ENCODE assay signal across 15 cellular contexts in the genomic region with DNA sequence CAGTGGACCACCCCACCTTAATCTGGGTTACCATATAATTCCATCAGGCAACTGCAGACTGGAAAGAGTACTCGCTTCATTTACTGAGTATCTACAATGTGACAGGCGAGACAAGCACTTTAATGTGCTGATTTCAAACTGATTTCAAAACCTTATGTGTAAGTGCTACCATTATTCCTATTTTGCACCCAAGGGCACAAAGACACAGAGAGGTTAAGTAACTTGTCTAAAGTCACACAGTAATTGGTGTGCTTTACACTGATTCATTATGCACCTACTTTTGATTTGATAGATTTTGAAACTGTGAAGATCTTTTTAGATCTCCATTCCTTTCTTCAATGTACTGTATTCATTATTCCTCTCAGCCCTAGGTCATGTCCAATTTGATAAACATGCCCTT.
A peak's percentile ranks its signal among the peaks of the same experiment; 100 is the strongest.
DNase-seq lines count a peak whose midpoint lies in the region; ATAC-seq and TF ChIP-seq lines count a peak whose summit lies in the region.
"Had no signal": no experiment of that assay in that cellular context is flagged by ENCODE, and none has a peak within 500 bp of the region (broad histone marks: within the 10 kb centered on the region; RNA-seq: fewer than 3 reads in every experiment).

No MANE protein-coding gene starts in this region.

- no peak overlapping the region for H3K9ac ChIP-seq in OCI-LY3 (ENCODE audit: low read length)
- H3K9ac ChIP-seq in liver (ENCODE audit: low read depth in 1 of 2, low read length in 2 of 2) = no peak overlapping the region
- H3K9ac ChIP-seq: SK-N-SH had no signal

- TF ChIP-seq CTCF in OCI-LY3 (IDR thresholded peaks at IDR 0.05; ENCODE audit: low read depth, low read length) = no peak
- no peak for TF ChIP-seq CTCF in liver (IDR thresholded peaks at IDR 0.05; ENCODE audit: low read depth, low read length, missing input control)
- no peak for TF ChIP-seq CTCF in type B pancreatic cell (conservative IDR thresholded peaks at IDR 0.05)
- TF ChIP-seq CTCF in right atrium auricular region (IDR thresholded peaks at IDR 0.05) = no peak

- no peaks in the 10 kb centered on the region for H3K9me3 ChIP-seq in OCI-LY3 (ENCODE audit: insufficient read depth, low read length)
- no peaks in the 10 kb centered on the region for H3K9me3 ChIP-seq in liver (ENCODE audit: control insufficient read depth in 4 of 4, low read length in 3 of 4)
- H3K9me3 ChIP-seq in right atrium auricular region = no peaks in the 10 kb centered on the region
- H3K9me3 ChIP-seq: Peyer's patch, SK-N-SH had no signal

- H3K27ac Mint-ChIP-seq in stimulated activated naive CD8-positive, alpha-beta T cell treated with anti-CD3 and anti-CD28 coated beads, Interleukin-15, Interleukin-2, amounts not matched to agents 100 ng/mL and 50 ng/mL, for 24 hours = peak overlapping the region; percentile 66
- no peak overlapping the region for H3K27ac Mint-ChIP-seq in stimulated activated naive CD8-positive, alpha-beta T cell treated with anti-CD3 and anti-CD28 coated beads, Interleukin-15, amount 100 ng/mL, for 72 hours
- H3K27ac Mint-ChIP-seq in type B pancreatic cell = peak overlapping the region; percentile 21

- H4K20me1 ChIP-seq in OCI-LY3 (ENCODE audit: insufficient read depth, low read length) = peaks cover 21% of the 10 kb centered on the region

- H3K27me3 ChIP-seq in OCI-LY3 (ENCODE audit: low read depth, low read length) = peaks cover 83% of the 10 kb centered on the region
- H3K27me3 ChIP-seq in liver (ENCODE audit: control insufficient read depth in 4 of 4, insufficient read depth in 4 of 4, low read length in 3 of 4) = no peaks in the 10 kb centered on the region
- no peaks in the 10 kb centered on the region for H3K27me3 ChIP-seq in right atrium auricular region
- H3K27me3 ChIP-seq: Peyer's patch had no signal

- H3K9me3 Mint-ChIP-seq in stimulated activated naive CD8-positive, alpha-beta T cell treated with anti-CD3 and anti-CD28 coated beads, Interleukin-15, Interleukin-2, amounts not matched to agents 100 ng/mL and 50 ng/mL, for 24 hours = no peaks in the 10 kb centered on the region
- no peaks in the 10 kb centered on the region for H3K9me3 Mint-ChIP-seq in stimulated activated naive CD8-positive, alpha-beta T cell treated with anti-CD3 and anti-CD28 coated beads, Interleukin-15, amount 100 ng/mL, for 72 hours
- peaks cover 3% of the 10 kb centered on the region for H3K9me3 Mint-ChIP-seq in type B pancreatic cell

- TF ChIP-seq RAD21 in liver (IDR thresholded peaks at IDR 0.05) = no peak

- H3K4me3 ChIP-seq in OCI-LY3 (ENCODE audit: low read length) = no peak overlapping the region
- H3K4me3 ChIP-seq in liver (ENCODE audit: low read depth in 1 of 3, low read length in 3 of 3) = no peak overlapping the region
- no peak overlapping the region for H3K4me3 ChIP-seq in right atrium auricular region
- H3K4me3 ChIP-seq: Peyer's patch had no signal

- peaks cover 14% of the 10 kb centered on the region for H3K27me3 Mint-ChIP-seq in stimulated activated naive CD8-positive, alpha-beta T cell treated with anti-CD3 and anti-CD28 coated beads, Interleukin-15, Interleukin-2, amounts not matched to agents 100 ng/mL and 50 ng/mL, for 24 hours
- no peaks in the 10 kb centered on the region for H3K27me3 Mint-ChIP-seq in stimulated activated naive CD8-positive, alpha-beta T cell treated with anti-CD3 and anti-CD28 coated beads, Interleukin-15, amount 100 ng/mL, for 72 hours
- no peaks in the 10 kb centered on the region for H3K27me3 Mint-ChIP-seq in type B pancreatic cell

- no peaks in the 10 kb centered on the region for H3K36me3 ChIP-seq in OCI-LY3 (replicated peaks; ENCODE audit: low read depth, low read length)
- no peaks in the 10 kb centered on the region for H3K36me3 ChIP-seq in liver (ENCODE audit: control insufficient read depth in 4 of 4, insufficient read depth in 3 of 4, low read depth in 1 of 4, low read length in 3 of 4)
- H3K36me3 ChIP-seq in right atrium auricular region = no peaks in the 10 kb centered on the region
- H3K36me3 ChIP-seq: Peyer's patch had no signal

- DNase-seq in stimulated activated naive CD8-positive, alpha-beta T cell treated with anti-CD3 and anti-CD28 coated beads, Interleukin-15, amount 100 ng/mL, for 72 hours = no peak
- DNase-seq in type B pancreatic cell (ENCODE audit: extremely low spot score, unreplicated experiment) (no peak), right atrium auricular region (ENCODE audit: low spot score) (no peak)
- DNase-seq: DMS 273 treated with DMSO at 0.1 percent for 48 hours, NCI-H146, NCI-H226, NCI-H526 treated with DMSO at 0.1 percent for 48 hours, Peyer's patch, Right ventricle myocardium superior, SK-N-SH had no signal

- H3K4me3 Mint-ChIP-seq in stimulated activated naive CD8-positive, alpha-beta T cell treated with anti-CD3 and anti-CD28 coated beads, Interleukin-15, Interleukin-2, amounts not matched to agents 100 ng/mL and 50 ng/mL, for 24 hours = no peak overlapping the region
- H3K4me3 Mint-ChIP-seq in stimulated activated naive CD8-positive, alpha-beta T cell treated with anti-CD3 and anti-CD28 coated beads, Interleukin-15, amount 100 ng/mL, for 72 hours = no peak overlapping the region
- no peak overlapping the region for H3K4me3 Mint-ChIP-seq in type B pancreatic cell

- no peak overlapping the region for H2AFZ ChIP-seq in OCI-LY3 (ENCODE audit: low read depth, low read length)

- peaks cover 31% of the 10 kb centered on the region for H3K4me1 Mint-ChIP-seq in stimulated activated naive CD8-positive, alpha-beta T cell treated with anti-CD3 and anti-CD28 coated beads, Interleukin-15, Interleukin-2, amounts not matched to agents 100 ng/mL and 50 ng/mL, for 24 hours (ENCODE audit: low read depth)
- H3K4me1 Mint-ChIP-seq in stimulated activated naive CD8-positive, alpha-beta T cell treated with anti-CD3 and anti-CD28 coated beads, Interleukin-15, amount 100 ng/mL, for 72 hours = peaks cover 32% of the 10 kb centered on the region
- H3K4me1 Mint-ChIP-seq in type B pancreatic cell (ENCODE audit: unreplicated experiment) = peaks cover 22% of the 10 kb centered on the region

- no peaks in the 10 kb centered on the region for H3K79me2 ChIP-seq in OCI-LY3 (ENCODE audit: low read length)

- peaks cover 15% of the 10 kb centered on the region for H3K4me1 ChIP-seq in OCI-LY3 (ENCODE audit: low read length)
- H3K4me1 ChIP-seq in liver (ENCODE audit: control insufficient read depth in 4 of 4, insufficient read depth in 4 of 4, low read length in 3 of 4) = peaks cover 0 to 27% (median 7%) of the 10 kb centered on the region in 4 donors
- no peaks in the 10 kb centered on the region for H3K4me1 ChIP-seq in right atrium auricular region
- H3K4me1 ChIP-seq: Peyer's patch had no signal

- no peaks in the 10 kb centered on the region for H3K36me3 Mint-ChIP-seq in stimulated activated naive CD8-positive, alpha-beta T cell treated with anti-CD3 and anti-CD28 coated beads, Interleukin-15, Interleukin-2, amounts not matched to agents 100 ng/mL and 50 ng/mL, for 24 hours (ENCODE audit: low read depth)
- H3K36me3 Mint-ChIP-seq in type B pancreatic cell = peaks cover 3% of the 10 kb centered on the region

- H3K27ac ChIP-seq in OCI-LY3 (ENCODE audit: low read length) (no peak overlapping the region), liver (ENCODE audit: low read depth in 1 of 2, low read length in 2 of 2) (no peak overlapping the region), right atrium auricular region (no peak overlapping the region)
- H3K27ac ChIP-seq: Peyer's patch had no signal

- 72% methylated on average over 2 of the region's 2 CpGs for whole genome bisulfite sequencing in liver

- peak overlapping the region; percentile 60 for H3K4me2 ChIP-seq in OCI-LY3 (ENCODE audit: low read length)
- H3K4me2 ChIP-seq: SK-N-SH had no signal

- no peak for ATAC-seq in stimulated activated naive CD8-positive, alpha-beta T cell treated with anti-CD3 and anti-CD28 coated beads, Interleukin-15, amount 100 ng/mL, for 72 hours
- ATAC-seq in SK-N-SH treated with all-trans-retinoic acid at 6 μM for 48 hours (no peak), HG02885 (IDR thresholded peaks at IDR 0.05; ENCODE audit: poor library complexity, unreplicated experiment) (no peak)

TF ChIP-seq in liver, 16 proteins besides CTCF, POLR2A, EP300 and RAD21:
- TF ChIP-seq HNF4G (IDR thresholded peaks at IDR 0.05) (no peak), TAF1 (conservative IDR thresholded peaks at IDR 0.05) (peak; percentile 18)
TF ChIP-seq in liver: peak in this region for 1.

TF ChIP-seq in SK-N-SH treated with all-trans-retinoic acid at 6 μM for 48 hours, 23 proteins besides CTCF, POLR2A, EP300 and RAD21 (continues in another document):
- no peak for TF ChIP-seq ARNTL (CRISPR knock-in tag; IDR thresholded peaks at IDR 0.05; ENCODE audit: borderline replicate concordance, low read depth)
- no peak for TF ChIP-seq ISL1 (CRISPR knock-in tag; IDR thresholded peaks at IDR 0.05)
- TF ChIP-seq TCF4 (CRISPR knock-in tag; IDR thresholded peaks at IDR 0.05; ENCODE audit: borderline replicate concordance) = no peak
- no peak for TF ChIP-seq GLIS3 (CRISPR knock-in tag; IDR thresholded peaks at IDR 0.05)
- TF ChIP-seq, protein P1, sequence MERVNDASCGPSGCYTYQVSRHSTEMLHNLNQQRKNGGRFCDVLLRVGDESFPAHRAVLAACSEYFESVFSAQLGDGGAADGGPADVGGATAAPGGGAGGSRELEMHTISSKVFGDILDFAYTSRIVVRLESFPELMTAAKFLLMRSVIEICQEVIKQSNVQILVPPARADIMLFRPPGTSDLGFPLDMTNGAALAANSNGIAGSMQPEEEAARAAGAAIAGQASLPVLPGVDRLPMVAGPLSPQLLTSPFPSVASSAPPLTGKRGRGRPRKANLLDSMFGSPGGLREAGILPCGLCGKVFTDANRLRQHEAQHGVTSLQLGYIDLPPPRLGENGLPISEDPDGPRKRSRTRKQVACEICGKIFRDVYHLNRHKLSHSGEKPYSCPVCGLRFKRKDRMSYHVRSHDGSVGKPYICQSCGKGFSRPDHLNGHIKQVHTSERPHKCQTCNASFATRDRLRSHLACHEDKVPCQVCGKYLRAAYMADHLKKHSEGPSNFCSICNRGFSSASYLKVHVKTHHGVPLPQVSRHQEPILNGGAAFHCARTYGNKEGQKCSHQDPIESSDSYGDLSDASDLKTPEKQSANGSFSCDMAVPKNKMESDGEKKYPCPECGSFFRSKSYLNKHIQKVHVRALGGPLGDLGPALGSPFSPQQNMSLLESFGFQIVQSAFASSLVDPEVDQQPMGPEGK (CRISPR knock-in tag; IDR thresholded peaks at IDR 0.05; ENCODE audit: borderline replicate concordance) = no peak
- TF ChIP-seq, protein P2, sequence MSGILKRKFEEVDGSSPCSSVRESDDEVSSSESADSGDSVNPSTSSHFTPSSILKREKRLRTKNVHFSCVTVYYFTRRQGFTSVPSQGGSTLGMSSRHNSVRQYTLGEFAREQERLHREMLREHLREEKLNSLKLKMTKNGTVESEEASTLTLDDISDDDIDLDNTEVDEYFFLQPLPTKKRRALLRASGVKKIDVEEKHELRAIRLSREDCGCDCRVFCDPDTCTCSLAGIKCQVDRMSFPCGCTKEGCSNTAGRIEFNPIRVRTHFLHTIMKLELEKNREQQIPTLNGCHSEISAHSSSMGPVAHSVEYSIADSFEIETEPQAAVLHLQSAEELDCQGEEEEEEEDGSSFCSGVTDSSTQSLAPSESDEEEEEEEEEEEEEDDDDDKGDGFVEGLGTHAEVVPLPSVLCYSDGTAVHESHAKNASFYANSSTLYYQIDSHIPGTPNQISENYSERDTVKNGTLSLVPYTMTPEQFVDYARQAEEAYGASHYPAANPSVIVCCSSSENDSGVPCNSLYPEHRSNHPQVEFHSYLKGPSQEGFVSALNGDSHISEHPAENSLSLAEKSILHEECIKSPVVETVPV (CRISPR knock-in tag; IDR thresholded peaks at IDR 0.05) = no peak

Comparison
In these comparisons a context has a peak if more than half of its experiments do, and no peak if none do; other contexts are left out.
1. H3K27ac Mint-ChIP-seq: peak in stimulated activated naive CD8-positive, alpha-beta T cell treated with anti-CD3 and anti-CD28 coated beads, Interleukin-15, Interleukin-2, amounts not matched to agents 100 ng/mL and 50 ng/mL, for 24 hours (single experiment) and type B pancreatic cell (single experiment); none in stimulated activated naive CD8-positive, alpha-beta T cell treated with anti-CD3 and anti-CD28 coated beads, Interleukin-15, amount 100 ng/mL, for 72 hours (0 of 2).